In genomic region chr2:134583462-134583861, GRCh38 we compare ENCODE assay signal across 28 cellular contexts.
DNase-seq lines count a peak whose midpoint lies in the region; ATAC-seq and TF ChIP-seq lines count a peak whose summit lies in the region.
"Had no signal": no experiment of that assay in that cellular context is flagged by ENCODE, and none has a peak within 500 bp of the region (broad histone marks: within the 10 kb centered on the region; RNA-seq: fewer than 3 reads in every experiment).

No MANE protein-coding gene starts in this region.

- H3K36me3 Mint-ChIP-seq in activated CD8-positive, alpha-beta T cell treated with anti-CD3 and anti-CD28 coated beads for 36 hours (ENCODE audit: low read depth): no peaks in the 10 kb centered on the region
- peaks cover 0 to 1% (median 0%) of the 10 kb centered on the region in 5 donors for H3K36me3 Mint-ChIP-seq in naive thymus-derived CD4-positive, alpha-beta T cell
- H3K36me3 Mint-ChIP-seq: stimulated activated naive B cell treated with anti-CD40 and anti-IgM and Interleukin-4, amounts not matched to agents 10 μg/mL and 1 μg/mL and 100 μg/mL, for 72 hours had no signal

- no peak overlapping the region for H3K4me3 ChIP-seq in naive thymus-derived CD4-positive, alpha-beta T cell (ENCODE audit: low read length)
- no peak overlapping the region for H3K4me3 ChIP-seq in gastrocnemius medialis
- H3K4me3 ChIP-seq: BLaER1 treated with 17β-estradiol and CSF1 and Interleukin-3, amounts not matched to agents 10 nM and 100 nM; cardiac muscle cell; lung; right lobe of liver had no signal

- H3K9me3 Mint-ChIP-seq in activated CD8-positive, alpha-beta T cell treated with anti-CD3 and anti-CD28 coated beads for 36 hours: no peaks in the 10 kb centered on the region
- peaks cover 0 to 13% (median 2%) of the 10 kb centered on the region in 11 donors for H3K9me3 Mint-ChIP-seq in naive thymus-derived CD4-positive, alpha-beta T cell
- H3K9me3 Mint-ChIP-seq: activated naive CD4-positive, alpha-beta T cell treated with anti-CD3 and anti-CD28 coated beads for 36 hours had no signal

- no peak for TF ChIP-seq CTCF in GM10266 (IDR thresholded peaks at IDR 0.05; ENCODE audit: control insufficient read depth, insufficient read depth, low read depth, missing control alignments)
- TF ChIP-seq CTCF in activated CD8-positive, alpha-beta T cell treated with anti-CD3 and anti-CD28 coated beads for 36 hours (IDR thresholded peaks at IDR 0.05): no peak
- TF ChIP-seq CTCF in gastrocnemius medialis (IDR thresholded peaks at IDR 0.05 in 4 of 5, conservative IDR thresholded peaks at IDR 0.05 in 1 of 5): no peak

- H3K9me3 ChIP-seq in naive thymus-derived CD4-positive, alpha-beta T cell (ENCODE audit: control insufficient read depth in 2 of 3, low read length in 3 of 3): no peaks in the 10 kb centered on the region
- no peaks in the 10 kb centered on the region for H3K9me3 ChIP-seq in gastrocnemius medialis
- H3K9me3 ChIP-seq: Caco-2, right lobe of liver had no signal

- DNase-seq in GM10266 (ENCODE audit: extremely low spot score) (peak; percentile 15), gastrocnemius medialis (no peak), putamen (ENCODE audit: low spot score) (no peak), NCI-H774 (lab: John Stamatoyannopoulos, UW) (no peak)
- peak; percentile 11 for DNase-seq in activated CD8-positive, alpha-beta T cell treated with anti-CD3 and anti-CD28 coated beads for 36 hours
- DNase-seq in naive thymus-derived CD4-positive, alpha-beta T cell: no peak
- DNase-seq: activated naive CD4-positive, alpha-beta T cell treated with anti-CD3 and anti-CD28 coated beads for 36 hours; aorta; Caco-2; cortex of kidney; DMS79; endodermal cell; foreskin fibroblast; NCI-H2081 treated with DMSO at 0.1 percent for 48 hours; PC-3; right lobe of liver; stimulated activated CD4-positive, alpha-beta T cell treated with anti-CD3 and anti-CD28 coated beads, Interleukin-12 subunit alpha, Interleukin-12 subunit beta, amount 100 ng/mL, for 4 hours; stimulated activated CD4-positive, alpha-beta T cell treated with anti-CD3 and anti-CD28 coated beads, Interleukin-4, amount 100 ng/mL, for 24 hours; stimulated activated naive B cell treated with anti-CD40 and anti-IgM and Interleukin-4, amounts not matched to agents 10 μg/mL and 1 μg/mL and 100 μg/mL, for 72 hours had no signal

- no peak for TF ChIP-seq POLR2A in gastrocnemius medialis (IDR thresholded peaks at IDR 0.05)

- H3K27ac Mint-ChIP-seq in activated CD8-positive, alpha-beta T cell treated with anti-CD3 and anti-CD28 coated beads for 36 hours: no peak overlapping the region
- H3K27ac Mint-ChIP-seq in naive thymus-derived CD4-positive, alpha-beta T cell: no peak overlapping the region
- H3K27ac Mint-ChIP-seq: activated naive CD4-positive, alpha-beta T cell treated with anti-CD3 and anti-CD28 coated beads for 36 hours; activated T-cell treated with anti-CD3 and anti-CD28 coated beads, Interleukin-2, amount 50 U/mL, for 72 hours; endodermal cell; stimulated activated naive B cell treated with anti-CD40 and anti-IgM and Interleukin-4, amounts not matched to agents 10 μg/mL and 1 μg/mL and 100 μg/mL, for 72 hours had no signal

- H3K4me1 Mint-ChIP-seq in activated CD8-positive, alpha-beta T cell treated with anti-CD3 and anti-CD28 coated beads for 36 hours (ENCODE audit: low read depth): peaks cover 10% of the 10 kb centered on the region
- peaks cover 0 to 19% (median 0%) of the 10 kb centered on the region in 7 donors for H3K4me1 Mint-ChIP-seq in naive thymus-derived CD4-positive, alpha-beta T cell
- H3K4me1 Mint-ChIP-seq: endodermal cell had no signal

- H3K27me3 Mint-ChIP-seq in activated CD8-positive, alpha-beta T cell treated with anti-CD3 and anti-CD28 coated beads for 36 hours: no peaks in the 10 kb centered on the region
- H3K27me3 Mint-ChIP-seq in naive thymus-derived CD4-positive, alpha-beta T cell: no peaks in the 10 kb centered on the region
- H3K27me3 Mint-ChIP-seq: stimulated activated naive B cell treated with anti-CD40 and anti-IgM and Interleukin-4, amounts not matched to agents 10 μg/mL and 1 μg/mL and 100 μg/mL, for 72 hours had no signal

- H3K27me3 ChIP-seq in naive thymus-derived CD4-positive, alpha-beta T cell (ENCODE audit: control insufficient read depth in 2 of 2, insufficient read depth in 2 of 2, low read length in 2 of 2): no peaks in the 10 kb centered on the region
- H3K27me3 ChIP-seq in gastrocnemius medialis: no peaks in the 10 kb centered on the region
- H3K27me3 ChIP-seq: BLaER1 treated with 17β-estradiol and CSF1 and Interleukin-3, amounts not matched to agents 10 nM and 100 nM; cardiac muscle cell; right lobe of liver had no signal

- ATAC-seq in HG02678 (IDR thresholded peaks at IDR 0.05; ENCODE audit: unreplicated experiment) (peak; percentile 47), gastrocnemius medialis (no peak), GM21717 (IDR thresholded peaks at IDR 0.05; ENCODE audit: unreplicated experiment) (no peak)
- peak; percentile 49 for ATAC-seq in activated CD8-positive, alpha-beta T cell treated with anti-CD3 and anti-CD28 coated beads for 36 hours
- ATAC-seq in naive thymus-derived CD4-positive, alpha-beta T cell: peak; percentile 54
- ATAC-seq: esophagus mucosa, PC-3, right lobe of liver, Right ventricle myocardium inferior, SK-N-SH treated with all-trans-retinoic acid at 6 μM for 48 hours had no signal

- no peaks in the 10 kb centered on the region for H3K4me1 ChIP-seq in naive thymus-derived CD4-positive, alpha-beta T cell (ENCODE audit: control insufficient read depth in 2 of 2, insufficient read depth in 2 of 2, low read length in 2 of 2)
- no peaks in the 10 kb centered on the region for H3K4me1 ChIP-seq in gastrocnemius medialis
- H3K4me1 ChIP-seq: Caco-2, right lobe of liver had no signal

- POLR2A ChIA-PET in activated CD8-positive, alpha-beta T cell treated with anti-CD3 and anti-CD28 coated beads for 36 hours (lab: Charles Lee): no interaction called here
- POLR2A ChIA-PET in naive thymus-derived CD4-positive, alpha-beta T cell (lab: Charles Lee): no interaction called here

- CTCF ChIA-PET in activated CD8-positive, alpha-beta T cell treated with anti-CD3 and anti-CD28 coated beads for 36 hours (lab: Charles Lee): no interaction called here
- CTCF ChIA-PET in naive thymus-derived CD4-positive, alpha-beta T cell (lab: Charles Lee): no interaction called here

- in situ Hi-C loops in gastrocnemius medialis (cut with MboI; ENCODE audit: low sequenced_read_pairs in 4 of 4): no loop called here

- intact Hi-C loops in activated CD8-positive, alpha-beta T cell treated with anti-CD3 and anti-CD28 coated beads for 36 hours (cut with micrococcal nuclease): no loop called here
- intact Hi-C loops in naive thymus-derived CD4-positive, alpha-beta T cell (cut with micrococcal nuclease): no loop called here
- intact Hi-C loops in gastrocnemius medialis (cut with DNase I; ENCODE audit: low total_unique reads): no loop called here

- no peaks in the 10 kb centered on the region for H3K36me3 ChIP-seq in naive thymus-derived CD4-positive, alpha-beta T cell (ENCODE audit: control insufficient read depth in 2 of 3, insufficient read depth in 3 of 3, low read length in 3 of 3)
- no peaks in the 10 kb centered on the region for H3K36me3 ChIP-seq in gastrocnemius medialis
- H3K36me3 ChIP-seq: BLaER1 treated with 17β-estradiol and CSF1 and Interleukin-3, amounts not matched to agents 10 nM and 100 nM; cardiac muscle cell; right lobe of liver had no signal

- no peak overlapping the region for H3K4me3 Mint-ChIP-seq in activated CD8-positive, alpha-beta T cell treated with anti-CD3 and anti-CD28 coated beads for 36 hours
- H3K4me3 Mint-ChIP-seq in naive thymus-derived CD4-positive, alpha-beta T cell: no peak overlapping the region
- H3K4me3 Mint-ChIP-seq: activated naive CD4-positive, alpha-beta T cell treated with anti-CD3 and anti-CD28 coated beads for 36 hours; endodermal cell; stimulated activated naive B cell treated with anti-CD40 and anti-IgM and Interleukin-4, amounts not matched to agents 10 μg/mL and 1 μg/mL and 100 μg/mL, for 72 hours had no signal

- no peak overlapping the region for H3K27ac ChIP-seq in naive thymus-derived CD4-positive, alpha-beta T cell (ENCODE audit: low read depth, low read length)
- no peak overlapping the region for H3K27ac ChIP-seq in gastrocnemius medialis
- H3K27ac ChIP-seq: BLaER1 treated with 17β-estradiol and CSF1 and Interleukin-3, amounts not matched to agents 10 nM and 100 nM; cardiac muscle cell; right lobe of liver had no signal

Comparison
In these comparisons a context has a peak if more than half of its experiments do, and no peak if none do; other contexts are left out.
1. DNase-seq: peak in GM10266 (single experiment) and activated CD8-positive, alpha-beta T cell treated with anti-CD3 and anti-CD28 coated beads for 36 hours (single experiment); none in naive thymus-derived CD4-positive, alpha-beta T cell (0 of 9), gastrocnemius medialis (0 of 2), putamen (single experiment) and NCI-H774 (single experiment).
2. ATAC-seq: peak in HG02678 (single experiment), activated CD8-positive, alpha-beta T cell treated with anti-CD3 and anti-CD28 coated beads for 36 hours (single experiment) and naive thymus-derived CD4-positive, alpha-beta T cell (single experiment); none in gastrocnemius medialis (0 of 2) and GM21717 (single experiment).